8 cellular contexts compared by ENCODE assay signal in genomic region chr9:113446323-113446740, GRCh38. TPM values are rescaled to one million over a fixed set of nuclear protein-coding genes. Genes with fewer than 3 reads are reported as not detected.
A peak's percentile ranks its signal among the peaks of the same experiment; 100 is the strongest.
DNase-seq lines count a peak whose midpoint lies in the region; ATAC-seq, FAIRE-seq and TF ChIP-seq lines count a peak whose summit lies in the region.

No MANE protein-coding gene starts in this region.

- no peak for ATAC-seq in GM19035 (IDR thresholded peaks at IDR 0.05; ENCODE audit: unreplicated experiment)
- ATAC-seq in HG03139 (IDR thresholded peaks at IDR 0.05; ENCODE audit: unreplicated experiment) = no peak

- H3K27me3 ChIP-seq in suprapubic skin = no peaks in the 10 kb centered on the region

- H3K4me1 ChIP-seq in suprapubic skin = no peaks in the 10 kb centered on the region

- no peaks in the 10 kb centered on the region for H3K36me3 ChIP-seq in suprapubic skin

- H3K27ac ChIP-seq in suprapubic skin = no peak overlapping the region

- TF ChIP-seq EP300 in suprapubic skin (IDR thresholded peaks at IDR 0.05) = no peak

- DNase-seq in AML-193 (lab: John Stamatoyannopoulos, UW) = peak; percentile 24 to 32
- DNase-seq in NCI-H2171 (lab: John Stamatoyannopoulos, UW) = peak; percentile 29
- peak; percentile 75 to 77 for DNase-seq in T47D (ENCODE audit: low read depth in 1 of 2, low spot score in 1 of 2)
- DNase-seq in suprapubic skin (ENCODE audit: low spot score in 2 of 2) = no peak

- FAIRE-seq in islet of Langerhans (lab: Jason Lieb, UNC) = peak; percentile 97

- in situ Hi-C loops in T47D (cut with HindIII; ENCODE audit: low pct_unique_long_range_greater_than_20kb, low sequenced_read_pairs) = no loop called here

- TF ChIP-seq CTCF in GM12872 (IDR thresholded peaks at IDR 0.05; ENCODE audit: insufficient read depth, low read depth, low read length) (peak; percentile 29; the same call in 1 of the 3 replicates), suprapubic skin (IDR thresholded peaks at IDR 0.05) (peak; percentile 30 to 45)

- WGBS in suprapubic skin = 57% methylated on average over 3 of the region's 3 CpGs

- TF ChIP-seq POLR2A in suprapubic skin (IDR thresholded peaks at IDR 0.05) = no peak

- H3K9me3 ChIP-seq in suprapubic skin = no peaks in the 10 kb centered on the region

- H3K4me3 ChIP-seq in suprapubic skin = no peak overlapping the region

RNA-seq across cellular contexts. Expression of gene RGS3, which starts 17.2 kb away (rescaled TPM):
- 10 to 100 TPM; 11.0 to 18.8 (median 16.0) TPM for total RNA-seq in suprapubic skin

RNA-seq across cellular contexts. Expression of gene C9orf43, which starts 35.8 kb away (rescaled TPM):
- total RNA-seq in suprapubic skin = 1 to 10 TPM in 3 of 4 donors, under 1 TPM in 1; 0.57 to 2.2 (median 2.1) TPM

RNA-seq across cellular contexts. Expression of gene POLE3, which starts 35.9 kb away (rescaled TPM):
- total RNA-seq in suprapubic skin = 10 to 100 TPM; 32.6 to 52.6 (median 36.6) TPM

RNA-seq across cellular contexts. Expression of gene ALAD, which starts 45.2 kb away (rescaled TPM):
- 10 to 100 TPM; 47.1 to 66.6 (median 53.6) TPM for total RNA-seq in suprapubic skin

Comparison
In these comparisons a context has a peak if more than half of its experiments do, and no peak if none do; other contexts are left out.
1. DNase-seq: peak in AML-193 (2 of 2), NCI-H2171 (single experiment) and T47D (2 of 2); none in suprapubic skin (0 of 2).